ENCODE assay signal across 24 cellular contexts in the genomic region with DNA sequence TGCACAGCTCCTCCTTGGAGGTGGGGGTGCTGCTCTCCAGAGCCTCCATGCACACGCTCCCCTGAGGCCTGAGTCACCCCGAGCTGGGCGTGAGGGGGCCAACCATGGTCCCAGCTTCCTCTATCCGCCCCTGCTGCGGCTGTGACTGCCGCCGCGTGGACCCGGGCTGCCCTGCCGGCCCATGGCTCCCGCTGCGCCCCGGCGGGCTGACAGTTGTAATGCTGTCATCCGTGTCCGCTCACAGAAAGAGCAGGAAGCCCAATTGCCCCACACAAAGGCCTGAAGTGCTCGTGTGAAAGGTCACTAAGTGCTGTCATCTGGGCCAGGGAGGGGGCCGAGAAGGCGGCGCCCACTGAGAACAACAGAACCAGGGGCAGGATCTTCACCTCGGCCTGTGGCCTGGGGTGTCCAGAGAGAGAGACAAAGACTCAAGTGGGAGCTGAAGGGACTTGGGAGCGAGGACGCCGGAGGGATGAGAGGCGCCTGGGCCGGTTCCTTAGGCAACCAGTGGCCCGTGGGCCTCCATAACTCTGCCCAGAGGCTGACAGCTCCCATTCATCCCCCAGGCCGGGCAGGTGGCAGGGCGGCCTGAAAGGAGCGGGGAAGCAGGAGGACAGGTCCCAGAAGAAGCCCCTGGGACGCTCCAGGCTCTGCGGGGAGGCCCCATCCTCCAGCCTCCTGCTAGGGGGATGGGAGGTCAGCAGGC. TPM values are rescaled to one million over a fixed set of nuclear protein-coding genes. Genes with fewer than 3 reads are reported as not detected.
DNase-seq lines count a peak whose midpoint lies in the region; ATAC-seq and TF ChIP-seq lines count a peak whose summit lies in the region.
"Had no signal": no experiment of that assay in that cellular context is flagged by ENCODE, and none has a peak within 500 bp of the region (broad histone marks: within the 10 kb centered on the region; RNA-seq: fewer than 3 reads in every experiment).

No MANE protein-coding gene starts in this region.

- ATAC-seq in memory B cell (ENCODE audit: low read depth) (peak; percentile 31), GM18520 (IDR thresholded peaks at IDR 0.05; ENCODE audit: unreplicated experiment) (no peak), GM21619 (IDR thresholded peaks at IDR 0.05; ENCODE audit: unreplicated experiment) (no peak)
- ATAC-seq: left lung; naive thymus-derived CD8-positive, alpha-beta T cell; T-helper 17 cell had no signal

- TF ChIP-seq EP300 in suprapubic skin (IDR thresholded peaks at IDR 0.05): no peak

- no peaks in the 10 kb centered on the region for H4K20me1 ChIP-seq in BLaER1 treated with 17β-estradiol and CSF1 and Interleukin-3, amounts not matched to agents 10 nM and 100 nM

- H3K9me3 ChIP-seq in BLaER1 treated with 17β-estradiol and CSF1 and Interleukin-3, amounts not matched to agents 10 nM and 100 nM (replicated peaks in 1 of 11): peaks cover 0 to 7% (median 0%) of the 10 kb centered on the region in 11 experiments; a peak in 3 of 22 replicates
- no peaks in the 10 kb centered on the region for H3K9me3 ChIP-seq in suprapubic skin
- H3K9me3 ChIP-seq: left lung had no signal

- H3K4me1 ChIP-seq in BLaER1 treated with 17β-estradiol and CSF1 and Interleukin-3, amounts not matched to agents 10 nM and 100 nM: peaks cover 46 to 64% (median 56%) of the 10 kb centered on the region in 10 experiments
- H3K4me1 ChIP-seq in suprapubic skin: no peaks in the 10 kb centered on the region
- H3K4me1 ChIP-seq: left lung had no signal

- peaks cover 15% of the 10 kb centered on the region for H3K27me3 Mint-ChIP-seq in memory B cell

- H3K4me3 ChIP-seq in BLaER1 treated with 17β-estradiol and CSF1 and Interleukin-3, amounts not matched to agents 10 nM and 100 nM: peak overlapping the region in 4 of 10 experiments; percentile 19 to 28 (median 25); a peak in 5 of 20 replicates
- H3K4me3 ChIP-seq in H7 (ENCODE audit: insufficient read depth, low read depth, low read length) (no peak overlapping the region), suprapubic skin (no peak overlapping the region)
- H3K4me3 ChIP-seq: left lung had no signal

- no peaks in the 10 kb centered on the region for H3K36me3 ChIP-seq in BLaER1 treated with 17β-estradiol and CSF1 and Interleukin-3, amounts not matched to agents 10 nM and 100 nM
- H3K36me3 ChIP-seq in H7 (replicated peaks; ENCODE audit: control insufficient read depth, insufficient read depth, low read length): no peaks in the 10 kb centered on the region
- no peaks in the 10 kb centered on the region for H3K36me3 ChIP-seq in suprapubic skin
- H3K36me3 ChIP-seq: brain microvascular endothelial cell, left lung had no signal

- peaks cover 1% of the 10 kb centered on the region for H3K4me1 Mint-ChIP-seq in memory B cell
- H3K4me1 Mint-ChIP-seq: activated naive CD4-positive, alpha-beta T cell treated with anti-CD3 and anti-CD28 coated beads, Interleukin-2, amount 50 U/mL, for 24 hours; T-helper 17 cell had no signal

- H3K36me3 Mint-ChIP-seq in memory B cell: no peaks in the 10 kb centered on the region
- H3K36me3 Mint-ChIP-seq: activated naive CD4-positive, alpha-beta T cell treated with anti-CD3 and anti-CD28 coated beads, Interleukin-2, amount 50 U/mL, for 24 hours; naive thymus-derived CD8-positive, alpha-beta T cell had no signal

- no peak for TF ChIP-seq POLR2A in suprapubic skin (IDR thresholded peaks at IDR 0.05)

- 59% methylated on average over 17 of the region's 32 CpGs for WGBS in suprapubic skin

- H3K9me3 Mint-ChIP-seq in memory B cell: no peaks in the 10 kb centered on the region
- H3K9me3 Mint-ChIP-seq: activated naive CD4-positive, alpha-beta T cell treated with anti-CD3 and anti-CD28 coated beads, Interleukin-2, amount 50 U/mL, for 24 hours; naive thymus-derived CD8-positive, alpha-beta T cell had no signal

- peak overlapping the region; percentile 70 to 97 (median 88) for H3K4me2 ChIP-seq in BLaER1 treated with 17β-estradiol and CSF1 and Interleukin-3, amounts not matched to agents 10 nM and 100 nM

- no peak for TF ChIP-seq CTCF in suprapubic skin (IDR thresholded peaks at IDR 0.05)

- H3K27ac Mint-ChIP-seq in memory B cell: no peak overlapping the region
- H3K27ac Mint-ChIP-seq: naive thymus-derived CD8-positive, alpha-beta T cell; T-helper 17 cell had no signal

- H3K27ac ChIP-seq in BLaER1 treated with 17β-estradiol and CSF1 and Interleukin-3, amounts not matched to agents 10 nM and 100 nM: peak overlapping the region; percentile 47 to 92 (median 87); a peak in 21 of 22 replicates
- no peak overlapping the region for H3K27ac ChIP-seq in suprapubic skin
- H3K27ac ChIP-seq: brain microvascular endothelial cell, left lung, RWPE1 had no signal

- DNase-seq in H7 (peak; percentile 66), SKM-1 treated with dmso at 0.1 percent for 144 hours (lab: John Stamatoyannopoulos, UW; ENCODE audit: unreplicated experiment) (peak; percentile 67), memory B cell (ENCODE audit: low spot score in 2 of 2) (no peak), suprapubic skin (ENCODE audit: low spot score in 2 of 2) (no peak), HuH-7 (ENCODE audit: low spot score) (no peak)
- DNase-seq: ACHN; brain microvascular endothelial cell; COR-L47; GF-D8; hypothalamus; naive thymus-derived CD8-positive, alpha-beta T cell; NCI-H82; stimulated activated CD4-positive, alpha-beta T cell treated with anti-CD3 and anti-CD28 coated beads, Interleukin-15, amount 100 ng/mL, for 24 hours; T-helper 17 cell had no signal

- peak overlapping the region; percentile 55 to 82 (median 78); a peak in 21 of 22 replicates for H3K9ac ChIP-seq in BLaER1 treated with 17β-estradiol and CSF1 and Interleukin-3, amounts not matched to agents 10 nM and 100 nM

- H3K27me3 ChIP-seq in BLaER1 treated with 17β-estradiol and CSF1 and Interleukin-3, amounts not matched to agents 10 nM and 100 nM: no peaks in the 10 kb centered on the region
- H3K27me3 ChIP-seq in H7 (ENCODE audit: control insufficient read depth, insufficient read depth, low read length): no peaks in the 10 kb centered on the region
- H3K27me3 ChIP-seq in suprapubic skin: peaks cover 41% of the 10 kb centered on the region
- H3K27me3 ChIP-seq: brain microvascular endothelial cell had no signal

- no peak overlapping the region for H3K4me3 Mint-ChIP-seq in memory B cell
- H3K4me3 Mint-ChIP-seq: activated naive CD4-positive, alpha-beta T cell treated with anti-CD3 and anti-CD28 coated beads, Interleukin-2, amount 50 U/mL, for 24 hours; naive thymus-derived CD8-positive, alpha-beta T cell; T-helper 17 cell had no signal

RNA-seq across cellular contexts. Expression of a gene that starts 31.5 kb away (rescaled TPM):
- total RNA-seq in H7 (2014; rRNA removed; shearing (Covaris generic)): 0.15 and 1.2 TPM in 2 replicates
- under 1 TPM in 1 of 4 donors, not detected in 3; 0.42 TPM for total RNA-seq in suprapubic skin
- total RNA-seq: dermis microvascular lymphatic vessel endothelial cell; fibroblast of lung; naive thymus-derived CD8-positive, alpha-beta T cell; renal cortical epithelial cell; subcutaneous adipose tissue had no signal

Comparison
In these comparisons a context has a peak if more than half of its experiments do, and no peak if none do; other contexts are left out.
1. DNase-seq: peak in H7 (single experiment) and SKM-1 treated with dmso at 0.1 percent for 144 hours (single experiment); none in memory B cell (0 of 2), suprapubic skin (0 of 2) and HuH-7 (single experiment).